ENCODE assay signal across 19 cellular contexts in the genomic region with DNA sequence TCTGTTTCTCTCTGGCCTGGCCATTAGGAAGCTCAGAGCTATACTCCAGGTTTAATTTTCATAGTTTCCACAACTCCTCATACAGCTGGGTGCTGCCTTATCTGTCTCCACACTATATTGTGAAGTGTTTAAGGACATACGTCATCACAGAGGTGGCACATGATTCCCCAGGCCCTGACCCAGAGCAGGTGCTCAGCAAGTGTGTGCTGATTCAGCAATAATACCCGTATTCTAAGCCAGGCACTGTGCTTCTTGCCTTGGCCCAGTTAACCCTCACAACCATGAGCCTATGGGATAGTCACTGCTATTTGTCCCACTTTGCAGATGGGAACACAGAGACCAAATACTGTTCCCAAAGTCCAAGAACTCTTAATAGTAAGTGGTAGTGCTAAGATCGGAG.
DNase-seq lines count a peak whose midpoint lies in the region; ATAC-seq, FAIRE-seq and TF ChIP-seq lines count a peak whose summit lies in the region.
"Had no signal": no experiment of that assay in that cellular context is flagged by ENCODE, and none has a peak within 500 bp of the region (broad histone marks: within the 10 kb centered on the region; RNA-seq: fewer than 3 reads in every experiment).

No MANE protein-coding gene starts in this region.

- no peak overlapping the region for H3K27ac Mint-ChIP-seq in activated naive CD8-positive, alpha-beta T cell treated with anti-CD3 and anti-CD28 coated beads for 36 hours
- H3K27ac Mint-ChIP-seq: B cell; CD8-positive, alpha-beta T cell; IgD-negative memory B cell had no signal

- H3K4me3 ChIP-seq in A549, result no peak overlapping the region
- H3K4me3 ChIP-seq in stomach, result no peak overlapping the region

- H3K9me3 ChIP-seq in A549, result no peaks in the 10 kb centered on the region
- H3K9me3 ChIP-seq in stomach, result no peaks in the 10 kb centered on the region

- POLR2A ChIA-PET in A549 (lab: Yijun Ruan, JAX), result no interaction called here

- no peaks in the 10 kb centered on the region for H3K4me1 Mint-ChIP-seq in activated naive CD8-positive, alpha-beta T cell treated with anti-CD3 and anti-CD28 coated beads for 36 hours
- H3K4me1 Mint-ChIP-seq: B cell, IgD-negative memory B cell had no signal

- WGBS in A549 (ENCODE audit: missing lambda C conversion rate), result 80% methylated on average over 3 of the region's 3 CpGs
- 72 to 84% (median 82%) methylated on average over 3 of the region's 3 CpGs for WGBS in stomach, 5 donors

- H3K36me3 ChIP-seq in stomach, result no peaks in the 10 kb centered on the region

- no peak for DNase-seq in A549 (ENCODE audit: low read depth in 1 of 2, low spot score in 1 of 2)
- DNase-seq in DMS53 treated with DMSO at 0.1 percent for 48 hours (lab: John Stamatoyannopoulos, UW; ENCODE audit: unreplicated experiment), result peak; percentile 42
- peak; percentile 40 for DNase-seq in NCI-H510A treated with DMSO at 0.1 percent for 48 hours (lab: John Stamatoyannopoulos, UW)
- peak; percentile 11 for DNase-seq in islet precursor cell
- DNase-seq in activated naive CD8-positive, alpha-beta T cell treated with anti-CD3 and anti-CD28 coated beads for 36 hours, result no peak
- no peak for DNase-seq in stomach
- no peak for DNase-seq in occipital lobe (lab: John Stamatoyannopoulos, UW)
- DNase-seq: C1 segment of cervical spinal cord, Caco-2, DND-41, GDM1 had no signal

- no peaks in the 10 kb centered on the region for H3K9me3 Mint-ChIP-seq in activated naive CD8-positive, alpha-beta T cell treated with anti-CD3 and anti-CD28 coated beads for 36 hours
- H3K9me3 Mint-ChIP-seq: CD8-positive, alpha-beta T cell had no signal

- no peaks in the 10 kb centered on the region for H3K27me3 Mint-ChIP-seq in activated naive CD8-positive, alpha-beta T cell treated with anti-CD3 and anti-CD28 coated beads for 36 hours
- H3K27me3 Mint-ChIP-seq: B cell, IgD-negative memory B cell had no signal

- no peak for TF ChIP-seq POLR2A in A549 (IDR thresholded peaks at IDR 0.05; ENCODE audit: low read length)
- no peak for TF ChIP-seq POLR2A in stomach (IDR thresholded peaks at IDR 0.05)

- no peak for FAIRE-seq in A549 (lab: Jason Lieb, UNC)
- FAIRE-seq: GM12892, GM19239 had no signal

- no peaks in the 10 kb centered on the region for H3K4me1 ChIP-seq in A549
- no peaks in the 10 kb centered on the region for H3K4me1 ChIP-seq in stomach
- H3K4me1 ChIP-seq: Caco-2 had no signal

- CTCF ChIA-PET in A549 (lab: Yijun Ruan, JAX), result no interaction called here

- intact Hi-C loops in stomach (cut with DNase I; ENCODE audit: low total_unique reads), result no loop called here

- no peaks in the 10 kb centered on the region for H3K36me3 Mint-ChIP-seq in activated naive CD8-positive, alpha-beta T cell treated with anti-CD3 and anti-CD28 coated beads for 36 hours
- H3K36me3 Mint-ChIP-seq: CD8-positive, alpha-beta T cell; IgD-negative memory B cell had no signal

- TF ChIP-seq EP300 in A549 (IDR thresholded peaks at IDR 0.05) (no peak), stomach (IDR thresholded peaks at IDR 0.05) (no peak)

- H3K27me3 ChIP-seq in stomach, result peaks cover 0 to 4% (median 0%) of the 10 kb centered on the region in 3 donors

- no peak overlapping the region for H3K4me2 ChIP-seq in A549
- H3K4me2 ChIP-seq: KMS-11 had no signal

- no peak for ATAC-seq in A549
- ATAC-seq in HG02798 (IDR thresholded peaks at IDR 0.05; ENCODE audit: poor library complexity, unreplicated experiment), result no peak
- ATAC-seq: CD8-positive, alpha-beta T cell; HCT116 had no signal

- H3K4me3 Mint-ChIP-seq in activated naive CD8-positive, alpha-beta T cell treated with anti-CD3 and anti-CD28 coated beads for 36 hours, result no peak overlapping the region
- H3K4me3 Mint-ChIP-seq: B cell; CD8-positive, alpha-beta T cell; IgD-negative memory B cell had no signal

- H3K27ac ChIP-seq in A549 (no peak overlapping the region), stomach (no peak overlapping the region)
- H3K27ac ChIP-seq: KMS-11 had no signal

- no peak for TF ChIP-seq RAD21 in A549 (conservative IDR thresholded peaks at IDR 0.05 in 1 of 2, IDR thresholded peaks at IDR 0.05 in 1 of 2)

- no peak for TF ChIP-seq CTCF in A549 (IDR thresholded peaks at IDR 0.05)
- no peak for TF ChIP-seq CTCF in stomach (IDR thresholded peaks at IDR 0.05)

TF ChIP-seq in A549, 52 proteins besides CTCF, POLR2A, EP300 and RAD21:
- TF ChIP-seq MAFK (IDR thresholded peaks at IDR 0.05; ENCODE audit: partially characterized antibody) (peak; percentile 94), CBX8 (IDR thresholded peaks at IDR 0.05) (no peak)

Comparison
In these comparisons a context has a peak if more than half of its experiments do, and no peak if none do; other contexts are left out.
1. DNase-seq: peak in DMS53 treated with DMSO at 0.1 percent for 48 hours (single experiment), NCI-H510A treated with DMSO at 0.1 percent for 48 hours (single experiment) and islet precursor cell (single experiment); none in A549 (0 of 2), activated naive CD8-positive, alpha-beta T cell treated with anti-CD3 and anti-CD28 coated beads for 36 hours (single experiment), stomach (single experiment) and occipital lobe (single experiment).